ENCODE assay signal across 13 cellular contexts in the genomic region with DNA sequence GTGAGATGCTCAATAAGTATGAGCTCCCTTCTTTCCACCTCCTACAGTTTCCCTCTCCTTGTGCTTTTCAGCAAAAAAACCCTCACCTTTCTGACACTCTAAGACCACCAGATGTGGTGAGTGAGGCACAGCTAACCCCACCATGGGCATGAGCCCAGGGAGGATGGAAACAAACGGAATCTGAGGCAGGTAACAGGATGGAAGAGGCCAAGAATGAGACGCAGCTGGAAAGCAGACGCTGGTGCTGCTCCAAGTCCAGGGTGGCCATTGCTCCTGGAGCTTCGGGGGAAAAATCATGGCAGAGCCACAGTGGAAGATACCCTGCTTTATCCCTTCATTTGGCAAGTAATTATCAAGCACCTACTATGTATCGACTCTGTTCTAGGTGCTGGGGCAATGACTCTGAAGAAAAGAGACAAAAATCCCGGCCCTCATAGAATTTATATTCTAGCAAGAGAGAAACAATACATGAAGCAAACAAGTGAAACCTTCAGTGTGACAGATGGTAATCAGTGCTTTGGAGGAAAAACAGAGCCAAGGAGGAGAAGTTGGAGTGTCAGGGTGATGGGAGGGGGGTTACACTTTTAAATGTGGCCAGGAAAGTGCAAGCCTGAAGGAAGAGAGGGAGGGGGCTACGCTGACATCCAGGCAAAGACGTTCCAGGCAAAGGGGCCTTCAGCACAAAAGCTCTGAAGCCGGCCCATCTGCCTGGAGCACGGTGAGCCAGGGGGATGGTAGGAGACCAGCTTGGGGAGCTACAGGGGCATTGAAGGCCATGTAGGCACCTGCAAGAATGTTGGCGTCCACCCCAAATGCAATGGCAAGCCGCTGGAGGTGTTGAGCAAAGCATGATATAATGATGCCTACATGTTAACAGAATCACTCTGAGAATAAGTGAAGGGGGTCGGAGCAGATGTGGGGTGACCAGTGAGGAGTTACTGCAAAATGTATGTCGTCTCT.
"Had no signal": no experiment of that assay in that cellular context is flagged by ENCODE, and none has a peak within 500 bp of the region (broad histone marks: within the 10 kb centered on the region; RNA-seq: fewer than 3 reads in every experiment).

No MANE protein-coding gene starts in this region.

- H3K4me3 Mint-ChIP-seq: activated CD4-positive, alpha-beta T cell treated with anti-CD3 and anti-CD28 coated beads, Interleukin-2, amount 10 ng/mL, durations not matched to agents 7 days and 5 days; central memory CD8-positive, alpha-beta T cell; endodermal cell had no signal

- H3K27ac Mint-ChIP-seq: activated CD4-positive, alpha-beta T cell treated with anti-CD3 and anti-CD28 coated beads, Interleukin-2, amount 10 ng/mL, durations not matched to agents 7 days and 5 days; endodermal cell had no signal

- H3K9me3 Mint-ChIP-seq: activated CD4-positive, alpha-beta T cell treated with anti-CD3 and anti-CD28 coated beads, Interleukin-2, amount 10 ng/mL, durations not matched to agents 7 days and 5 days; central memory CD8-positive, alpha-beta T cell; endodermal cell had no signal

- ATAC-seq: esophagus mucosa; stimulated activated naive CD8-positive, alpha-beta T cell treated with anti-CD3 and anti-CD28 coated beads, Interleukin-15, Interleukin-2, amounts not matched to agents 100 U/mL and 50 U/mL, for 24 hours; upper lobe of right lung had no signal

- H3K4me1 Mint-ChIP-seq: activated CD4-positive, alpha-beta T cell treated with anti-CD3 and anti-CD28 coated beads, Interleukin-2, amount 10 ng/mL, durations not matched to agents 7 days and 5 days; central memory CD8-positive, alpha-beta T cell had no signal

- DNase-seq: activated CD4-positive, alpha-beta T cell treated with anti-CD3 and anti-CD28 coated beads, Interleukin-2, amount 10 ng/mL, durations not matched to agents 7 days and 5 days; activated CD4-positive, CD25-positive, alpha-beta regulatory T cell; activated naive CD4-positive, alpha-beta T cell treated with Interleukin-2 at 50 U/mL for 16 hours; dermis blood vessel endothelial cell; endodermal cell; ovary; stimulated activated CD4-positive, alpha-beta T cell treated with anti-CD3 and anti-CD28 coated beads, Interleukin-4, amount 100 ng/mL, for 1 hour; stimulated activated CD8-positive, alpha-beta memory T cell treated with anti-CD3 and anti-CD28 coated beads, Interleukin-4, amount 100 ng/mL, for 48 hours; stimulated activated naive CD8-positive, alpha-beta T cell treated with anti-CD3 and anti-CD28 coated beads, Interleukin-15, Interleukin-2, amounts not matched to agents 100 U/mL and 50 U/mL, for 24 hours; T-helper 2 cell; upper lobe of right lung had no signal
